ENCODE assay signal across 8 cellular contexts in the genomic region with DNA sequence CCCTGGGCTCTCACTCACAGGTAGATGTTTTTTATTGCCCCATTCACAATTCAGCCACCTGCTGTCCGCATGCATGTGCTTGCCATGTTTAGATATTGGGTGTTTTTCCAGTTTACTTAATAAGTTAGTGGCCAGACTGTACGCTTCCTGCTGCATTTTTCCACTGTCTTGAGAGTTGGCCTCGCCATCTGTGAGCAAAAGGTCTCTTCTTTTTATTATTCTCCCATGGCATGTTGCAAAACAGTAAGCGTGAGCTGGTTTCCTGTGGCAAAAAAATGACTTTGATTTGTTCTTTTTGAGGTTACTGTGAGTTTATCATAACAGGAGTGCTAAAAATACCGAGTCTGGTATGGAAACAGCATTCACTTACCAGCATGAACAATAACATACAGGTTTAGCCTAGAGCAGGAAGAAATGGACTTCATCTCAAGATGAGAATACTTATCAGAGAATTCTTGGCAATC. TPM values are rescaled to one million over a fixed set of nuclear protein-coding genes. Genes with fewer than 3 reads are reported as not detected.
DNase-seq lines count a peak whose midpoint lies in the region; ATAC-seq and TF ChIP-seq lines count a peak whose summit lies in the region.

No MANE protein-coding gene starts in this region.

- H4K20me1 ChIP-seq in H9 (ENCODE audit: control insufficient read depth, insufficient read depth, insufficient read length) = no peaks in the 10 kb centered on the region

- H3K23me2 ChIP-seq in H9 (ENCODE audit: insufficient read length, low read depth, low read length, poor library complexity, severe bottlenecking) = no peaks in the 10 kb centered on the region

- H3K36me3 Mint-ChIP-seq in CD8-positive, alpha-beta memory T cell = peaks cover 0 to 33% (median 20%) of the 10 kb centered on the region in 3 donors
- H3K36me3 Mint-ChIP-seq in activated CD4-positive, alpha-beta T cell treated with anti-CD3 and anti-CD28 coated beads, Interleukin-2, amount 10 ng/mL, durations not matched to agents 24 days and 14 days (ENCODE audit: low read depth) = peaks cover 58% of the 10 kb centered on the region
- H3K36me3 Mint-ChIP-seq in H9 (ENCODE audit: insufficient read depth in 1 of 3, low read depth in 3 of 3) = peaks cover 19 to 83% (median 71%) of the 10 kb centered on the region in 3 experiments; a peak in 6 of 7 replicates

- no peak for ATAC-seq in GM21360 (IDR thresholded peaks at IDR 0.05; ENCODE audit: unreplicated experiment)

- peaks cover 10% of the 10 kb centered on the region for H3K79me1 ChIP-seq in H9 (ENCODE audit: insufficient read depth, low read depth, low read length, poor library complexity, severe bottlenecking)

- no peak overlapping the region for H4K5ac ChIP-seq in H9 (ENCODE audit: insufficient read length, low read depth, low read length)

- H3K14ac ChIP-seq in H9 (ENCODE audit: insufficient read depth, low read length) = no peak overlapping the region

- DNase-seq in CD8-positive, alpha-beta memory T cell = peak in 3 of 5 donors; percentile 54 to 79 (median 63)
- DNase-seq in activated CD4-positive, alpha-beta T cell treated with anti-CD3 and anti-CD28 coated beads, Interleukin-2, amount 10 ng/mL, durations not matched to agents 24 days and 14 days = peak; percentile 82
- DNase-seq in epithelial cell of esophagus (ENCODE audit: low read depth) (peak; percentile 57), renal cortical epithelial cell (ENCODE audit: low read depth) (peak; percentile 29), NCI-H128 (lab: John Stamatoyannopoulos, UW; ENCODE audit: unreplicated experiment) (no peak), NCI-H1417 (lab: John Stamatoyannopoulos, UW) (no peak), H9 (no peak)

- H3K27ac ChIP-seq in CD8-positive, alpha-beta memory T cell (ENCODE audit: low read depth, low read length) = no peak overlapping the region
- H3K27ac ChIP-seq in H9 (ENCODE audit: insufficient read length, low read depth, low read length) = no peak overlapping the region

- no peak overlapping the region for H3K56ac ChIP-seq in H9 (ENCODE audit: insufficient read length, low read depth, low read length)

- no peaks in the 10 kb centered on the region for H3K27me3 Mint-ChIP-seq in CD8-positive, alpha-beta memory T cell
- H3K27me3 Mint-ChIP-seq in activated CD4-positive, alpha-beta T cell treated with anti-CD3 and anti-CD28 coated beads, Interleukin-2, amount 10 ng/mL, durations not matched to agents 24 days and 14 days = no peaks in the 10 kb centered on the region
- no peaks in the 10 kb centered on the region for H3K27me3 Mint-ChIP-seq in H9 (ENCODE audit: low read depth)

- WGBS in H9 (ENCODE audit: extremely low coverage, insufficient read length, low lambda C conversion rate) = no CpG with 5 or more reads among the region's 5 CpGs

- no peak overlapping the region for H2BK15ac ChIP-seq in H9 (ENCODE audit: low read depth, low read length)

- H3K4me3 Mint-ChIP-seq in CD8-positive, alpha-beta memory T cell = peak overlapping the region; percentile 10 to 86 (median 82)
- peak overlapping the region; percentile 79 for H3K4me3 Mint-ChIP-seq in activated CD4-positive, alpha-beta T cell treated with anti-CD3 and anti-CD28 coated beads, Interleukin-2, amount 10 ng/mL, durations not matched to agents 24 days and 14 days
- H3K4me3 Mint-ChIP-seq in H9 = no peak overlapping the region

- POLR2A ChIA-PET in CD8-positive, alpha-beta memory T cell (lab: Charles Lee) = interaction anchor here (0.6 to 1.4 kb wide), 7 partner anchors 10 to 68 kb away, joined by 3 to 7 read pairs (median 5); a partner anchor contains a TSS

- CTCF ChIA-PET in CD8-positive, alpha-beta memory T cell (lab: Charles Lee) = interaction anchor here (0.9 to 4.3 kb wide), 9 partner anchors 10 to 70 kb away, joined by 3 to 30 read pairs (median 6); no protein-coding TSS in a partner anchor

- H2BK12ac ChIP-seq in H9 (ENCODE audit: insufficient read length, low read depth, low read length) = no peak overlapping the region

- H3K9me3 ChIP-seq in CD8-positive, alpha-beta memory T cell (ENCODE audit: low read length) = no peaks in the 10 kb centered on the region
- H3K9me3 ChIP-seq in H9 (ENCODE audit: control insufficient read depth, low read depth, low read length) = no peaks in the 10 kb centered on the region

- no peak overlapping the region for H2BK20ac ChIP-seq in H9 (ENCODE audit: low read depth, low read length, poor library complexity, severe bottlenecking)

- no peaks in the 10 kb centered on the region for H3K27me3 ChIP-seq in CD8-positive, alpha-beta memory T cell (ENCODE audit: insufficient read depth, low read length, poor library complexity, severe bottlenecking)
- H3K27me3 ChIP-seq in H9 (ENCODE audit: insufficient read depth, low read length) = no peaks in the 10 kb centered on the region

- H2AK5ac ChIP-seq in H9 (ENCODE audit: insufficient read length, low read length) = no peak overlapping the region

- H3K27ac Mint-ChIP-seq in CD8-positive, alpha-beta memory T cell = peak overlapping the region; percentile 68 to 97 (median 92)
- H3K27ac Mint-ChIP-seq in activated CD4-positive, alpha-beta T cell treated with anti-CD3 and anti-CD28 coated beads, Interleukin-2, amount 10 ng/mL, durations not matched to agents 24 days and 14 days = peak overlapping the region; percentile 94
- H3K27ac Mint-ChIP-seq in H9 = peak overlapping the region in 1 of 3 experiments; percentile 89; a peak in 2 of 7 replicates

- H4K91ac ChIP-seq in H9 (ENCODE audit: insufficient read length, low read depth, low read length) = no peak overlapping the region

- H3K9me3 Mint-ChIP-seq in CD8-positive, alpha-beta memory T cell = no peaks in the 10 kb centered on the region
- H3K9me3 Mint-ChIP-seq in activated CD4-positive, alpha-beta T cell treated with anti-CD3 and anti-CD28 coated beads, Interleukin-2, amount 10 ng/mL, durations not matched to agents 24 days and 14 days = no peaks in the 10 kb centered on the region
- no peaks in the 10 kb centered on the region for H3K9me3 Mint-ChIP-seq in H9

- 0 out of 2 replicates have a peak, but pooled peaks cover 2% of the 10 kb centered on the region for H3K79me2 ChIP-seq in H9 (ENCODE audit: insufficient read depth, low read length)

- H3K36me3 ChIP-seq in CD8-positive, alpha-beta memory T cell (ENCODE audit: insufficient read depth, low read length) = peaks cover 15% of the 10 kb centered on the region

- no peak overlapping the region for H3K4ac ChIP-seq in H9 (ENCODE audit: low read depth, low read length)

- no peak overlapping the region for H2AFZ ChIP-seq in H9 (ENCODE audit: low read length)

- H3K18ac ChIP-seq in H9 (ENCODE audit: insufficient read length, low read depth, low read length) = no peak overlapping the region

- H3K9ac ChIP-seq in H9 (ENCODE audit: extremely low read depth, insufficient read length, low read length) = no peak overlapping the region

- H3K4me3 ChIP-seq in CD8-positive, alpha-beta memory T cell (ENCODE audit: low read length) = peak overlapping the region; percentile 17
- no peak overlapping the region for H3K4me3 ChIP-seq in epithelial cell of esophagus (ENCODE audit: low read length)

- intact Hi-C loops in activated CD4-positive, alpha-beta T cell treated with anti-CD3 and anti-CD28 coated beads, Interleukin-2, amount 10 ng/mL, durations not matched to agents 24 days and 14 days (cut with micrococcal nuclease) = loop anchor here (1.0 kb wide), 3 partner anchors 10 to 17 kb away; no protein-coding TSS in a partner anchor

- TF ChIP-seq CTCF in epithelial cell of esophagus (IDR thresholded peaks at IDR 0.05; ENCODE audit: insufficient read depth, low read depth, low read length, missing control alignments) = no peak
- TF ChIP-seq CTCF in H9 (conservative IDR thresholded peaks at IDR 0.05) = no peak

- H3K4me2 ChIP-seq in H9 (ENCODE audit: insufficient read depth, insufficient read length, low read length) = no peak overlapping the region

- H3K4me1 ChIP-seq in CD8-positive, alpha-beta memory T cell (ENCODE audit: insufficient read depth, low read length) = peaks cover 58% of the 10 kb centered on the region
- no peaks in the 10 kb centered on the region for H3K4me1 ChIP-seq in H9 (ENCODE audit: insufficient read depth, low read length)

- H2BK5ac ChIP-seq in H9 (ENCODE audit: insufficient read length, low read length) = no peak overlapping the region

- H2BK120ac ChIP-seq in H9 (ENCODE audit: low read depth, low read length, poor library complexity, severe bottlenecking) = no peak overlapping the region

- H3T11ph ChIP-seq in H9 (ENCODE audit: low read length) = no peak overlapping the region

- no peak overlapping the region for H4K8ac ChIP-seq in H9 (replicated peaks; ENCODE audit: insufficient read length, low read depth, low read length)

- no peak overlapping the region for H3K23ac ChIP-seq in H9 (ENCODE audit: insufficient read length, low read depth, low read length)

- peaks cover 44 to 71% (median 66%) of the 10 kb centered on the region in 3 donors for H3K4me1 Mint-ChIP-seq in CD8-positive, alpha-beta memory T cell
- peaks cover 43% of the 10 kb centered on the region for H3K4me1 Mint-ChIP-seq in activated CD4-positive, alpha-beta T cell treated with anti-CD3 and anti-CD28 coated beads, Interleukin-2, amount 10 ng/mL, durations not matched to agents 24 days and 14 days
- peaks cover 3 to 8% of the 10 kb centered on the region in 2 experiments; a peak in 1 of 4 replicates for H3K4me1 Mint-ChIP-seq in H9

RNA-seq across cellular contexts. Expression of a gene that starts 46.0 kb away (rescaled TPM):
- total RNA-seq in CD8-positive, alpha-beta memory T cell = 100 to 1,000 TPM; 167 to 172 TPM
- polyA plus RNA-seq in CD8-positive, alpha-beta memory T cell = 107 TPM
- 147 and 151 TPM in 2 replicates for total RNA-seq in activated CD4-positive, alpha-beta T cell treated with anti-CD3 and anti-CD28 coated beads, Interleukin-2, amount 10 ng/mL, durations not matched to agents 24 days and 14 days
- total RNA-seq in renal cortical epithelial cell (106 and 164 TPM in 2 replicates), H9 (2021) (232 and 234 TPM in 2 replicates)

RNA-seq across cellular contexts. Expression of a gene that starts 54.3 kb away (rescaled TPM):
- 10 to 100 TPM; 19.8 to 20.1 TPM for total RNA-seq in CD8-positive, alpha-beta memory T cell
- polyA plus RNA-seq in CD8-positive, alpha-beta memory T cell = 8.3 TPM
- 17.4 and 17.6 TPM in 2 replicates for total RNA-seq in activated CD4-positive, alpha-beta T cell treated with anti-CD3 and anti-CD28 coated beads, Interleukin-2, amount 10 ng/mL, durations not matched to agents 24 days and 14 days
- 21.1 and 29.7 TPM in 2 replicates for total RNA-seq in renal cortical epithelial cell
- total RNA-seq in H9 (2021) = 23.2 and 24.8 TPM in 2 replicates

Comparison
In these comparisons a context has a peak if more than half of its experiments do, and no peak if none do; other contexts are left out.
1. DNase-seq: peak in CD8-positive, alpha-beta memory T cell (3 of 5), activated CD4-positive, alpha-beta T cell treated with anti-CD3 and anti-CD28 coated beads, Interleukin-2, amount 10 ng/mL, durations not matched to agents 24 days and 14 days (single experiment), epithelial cell of esophagus (single experiment) and renal cortical epithelial cell (single experiment); none in NCI-H128 (single experiment), NCI-H1417 (0 of 3) and H9 (single experiment).
2. H3K4me3 Mint-ChIP-seq: peak in CD8-positive, alpha-beta memory T cell (7 of 7) and activated CD4-positive, alpha-beta T cell treated with anti-CD3 and anti-CD28 coated beads, Interleukin-2, amount 10 ng/mL, durations not matched to agents 24 days and 14 days (single experiment); none in H9 (0 of 2).